Comparison of ENCODE assay signal across 1 cellular context in the genomic region with DNA sequence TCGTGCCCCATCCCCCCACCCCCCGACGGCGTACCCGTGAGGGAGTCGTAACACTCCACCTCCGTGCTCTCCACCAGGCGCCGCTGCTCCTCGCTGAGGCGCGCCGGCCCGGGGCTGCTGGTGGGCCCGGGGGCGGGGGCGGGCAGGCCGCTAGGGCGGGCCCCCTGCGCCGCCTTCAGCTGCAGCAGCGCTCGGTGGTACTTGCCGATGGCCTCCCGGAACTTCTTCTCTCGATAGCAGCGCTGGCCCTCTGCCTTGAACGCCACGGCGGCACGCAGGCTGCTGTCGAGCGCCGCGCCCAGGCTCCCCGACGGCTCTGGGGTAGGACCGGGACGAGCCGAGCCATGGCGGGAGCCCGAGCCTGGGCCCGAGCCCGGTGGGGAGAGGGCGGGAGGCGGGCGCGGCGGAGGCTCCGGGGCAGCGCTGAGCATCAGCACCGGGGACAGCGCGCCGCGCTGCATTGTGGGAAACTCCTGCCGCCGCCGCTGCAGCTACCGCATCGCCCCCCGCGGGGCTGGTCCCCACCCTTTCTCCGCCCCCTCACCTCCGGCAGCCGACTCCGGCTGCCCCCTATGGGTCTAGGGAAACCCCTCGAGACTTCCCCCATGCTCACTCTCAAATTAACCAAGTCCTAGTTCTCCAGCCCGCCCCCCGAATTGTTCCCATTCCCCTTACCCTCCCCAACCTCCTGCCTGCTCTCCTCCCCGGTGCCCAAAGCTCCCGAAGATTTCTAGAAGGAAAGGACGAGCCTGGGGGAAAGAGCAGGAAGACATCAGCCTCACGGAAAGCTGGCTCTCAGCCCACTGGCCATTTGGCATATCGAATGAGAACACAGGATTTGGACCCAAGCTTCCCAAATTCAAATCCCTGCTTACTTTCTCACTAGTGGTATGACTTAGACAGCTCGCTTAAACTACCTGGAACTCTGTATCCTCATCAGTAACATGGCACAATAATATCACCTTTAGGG.
TF ChIP-seq lines count a peak whose summit lies in the region.

Gene TTC9B, minus strand, starts transcription at position 464 of the 970 bp plus-strand sequence. Its CDS starts 3 bp downstream, at position 461.

TF ChIP-seq in HEK293, 187 proteins besides CTCF, POLR2A, EP300 and RAD21 (continued from another document and continues in another):
- TF ChIP-seq ZNF223 (tag by site-specific recombination; IDR thresholded peaks at IDR 0.05) (no peak), ZNF140 (tag by site-specific recombination; IDR thresholded peaks at IDR 0.05) (no peak), ZNF660 (tag by site-specific recombination; IDR thresholded peaks at IDR 0.05) (no peak), SP3 (tag by site-specific recombination; IDR thresholded peaks at IDR 0.05) (peak; percentile 53), ZNF664 (tag by site-specific recombination; IDR thresholded peaks at IDR 0.05) (no peak), AEBP2 (tag by site-specific recombination; IDR thresholded peaks at IDR 0.05; ENCODE audit: borderline replicate concordance) (no peak), ELK4 (IDR thresholded peaks at IDR 0.05; ENCODE audit: borderline replicate concordance, low read depth, low read length) (no peak), ZBTB7A (tag by site-specific recombination; IDR thresholded peaks at IDR 0.05; ENCODE audit: low read depth) (peak; percentile 65; the same call in 1 of the 2 replicates), ZNF501 (tag by site-specific recombination; IDR thresholded peaks at IDR 0.05) (no peak), ZNF48 (tag by site-specific recombination; IDR thresholded peaks at IDR 0.05) (no peak), ZNF596 (tag by site-specific recombination; IDR thresholded peaks at IDR 0.05) (no peak), TSHZ1 (tag by site-specific recombination; IDR thresholded peaks at IDR 0.05; ENCODE audit: borderline replicate concordance) (no peak), ZNF548 (tag by site-specific recombination; IDR thresholded peaks at IDR 0.05) (no peak), SCRT2 (tag by site-specific recombination; IDR thresholded peaks at IDR 0.05) (no peak), ZBTB17 (tag by site-specific recombination; IDR thresholded peaks at IDR 0.05) (no peak), ZNF692 (tag by site-specific recombination; IDR thresholded peaks at IDR 0.05) (peak; percentile 39; the same call in 1 of the 2 replicates), ZNF837 (tag by site-specific recombination; IDR thresholded peaks at IDR 0.05) (no peak), ZNF747 (tag by site-specific recombination; IDR thresholded peaks at IDR 0.05) (no peak), ZNF214 (tag by site-specific recombination; IDR thresholded peaks at IDR 0.05; ENCODE audit: borderline replicate concordance) (no peak), ZNF521 (tag by site-specific recombination; IDR thresholded peaks at IDR 0.05) (no peak), KLF10 (tag by site-specific recombination; IDR thresholded peaks at IDR 0.05) (0 out of 2 replicates have a peak, but pooled peaks have one; percentile 33), ZFP3 (tag by site-specific recombination; IDR thresholded peaks at IDR 0.05; ENCODE audit: low read depth) (no peak), ZNF571 (tag by site-specific recombination; IDR thresholded peaks at IDR 0.05) (no peak), ZNF510 (tag by site-specific recombination; IDR thresholded peaks at IDR 0.05; ENCODE audit: insufficient replicate concordance) (no peak), ZNF610 (tag by site-specific recombination; IDR thresholded peaks at IDR 0.05; ENCODE audit: borderline replicate concordance) (no peak), ZSCAN30 (tag by site-specific recombination; IDR thresholded peaks at IDR 0.05) (no peak), ZNF335 (tag by site-specific recombination; conservative IDR thresholded peaks at IDR 0.05) (no peak), ZNF302 (tag by site-specific recombination; IDR thresholded peaks at IDR 0.05; ENCODE audit: low read depth) (no peak), BCL11B (tag by site-specific recombination; IDR thresholded peaks at IDR 0.05; ENCODE audit: low read depth) (no peak), ZNF10 (tag by site-specific recombination; IDR thresholded peaks at IDR 0.05) (no peak), ZNF707 (tag by site-specific recombination; IDR thresholded peaks at IDR 0.05) (no peak), BCL11A (tag by site-specific recombination; IDR thresholded peaks at IDR 0.05; ENCODE audit: low read depth) (no peak)
- TF ChIP-seq, protein P1, sequence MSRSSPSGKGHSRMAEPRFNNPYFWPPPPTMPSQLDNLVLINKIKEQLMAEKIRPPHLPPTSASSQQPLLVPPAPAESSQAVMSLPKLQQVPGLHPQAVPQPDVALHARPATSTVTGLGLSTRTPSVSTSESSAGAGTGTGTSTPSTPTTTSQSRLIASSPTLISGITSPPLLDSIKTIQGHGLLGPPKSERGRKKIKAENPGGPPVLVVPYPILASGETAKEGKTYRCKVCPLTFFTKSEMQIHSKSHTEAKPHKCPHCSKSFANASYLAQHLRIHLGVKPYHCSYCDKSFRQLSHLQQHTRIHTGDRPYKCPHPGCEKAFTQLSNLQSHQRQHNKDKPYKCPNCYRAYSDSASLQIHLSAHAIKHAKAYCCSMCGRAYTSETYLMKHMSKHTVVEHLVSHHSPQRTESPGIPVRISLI (tag by site-specific recombination; IDR thresholded peaks at IDR 0.05) = no peak
- TF ChIP-seq, protein P2, sequence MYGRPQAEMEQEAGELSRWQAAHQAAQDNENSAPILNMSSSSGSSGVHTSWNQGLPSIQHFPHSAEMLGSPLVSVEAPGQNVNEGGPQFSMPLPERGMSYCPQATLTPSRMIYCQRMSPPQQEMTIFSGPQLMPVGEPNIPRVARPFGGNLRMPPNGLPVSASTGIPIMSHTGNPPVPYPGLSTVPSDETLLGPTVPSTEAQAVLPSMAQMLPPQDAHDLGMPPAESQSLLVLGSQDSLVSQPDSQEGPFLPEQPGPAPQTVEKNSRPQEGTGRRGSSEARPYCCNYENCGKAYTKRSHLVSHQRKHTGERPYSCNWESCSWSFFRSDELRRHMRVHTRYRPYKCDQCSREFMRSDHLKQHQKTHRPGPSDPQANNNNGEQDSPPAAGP (tag by site-specific recombination; IDR thresholded peaks at IDR 0.05) = peak; percentile 30; the same call in 1 of the 2 replicates
- TF ChIP-seq, protein P3, sequence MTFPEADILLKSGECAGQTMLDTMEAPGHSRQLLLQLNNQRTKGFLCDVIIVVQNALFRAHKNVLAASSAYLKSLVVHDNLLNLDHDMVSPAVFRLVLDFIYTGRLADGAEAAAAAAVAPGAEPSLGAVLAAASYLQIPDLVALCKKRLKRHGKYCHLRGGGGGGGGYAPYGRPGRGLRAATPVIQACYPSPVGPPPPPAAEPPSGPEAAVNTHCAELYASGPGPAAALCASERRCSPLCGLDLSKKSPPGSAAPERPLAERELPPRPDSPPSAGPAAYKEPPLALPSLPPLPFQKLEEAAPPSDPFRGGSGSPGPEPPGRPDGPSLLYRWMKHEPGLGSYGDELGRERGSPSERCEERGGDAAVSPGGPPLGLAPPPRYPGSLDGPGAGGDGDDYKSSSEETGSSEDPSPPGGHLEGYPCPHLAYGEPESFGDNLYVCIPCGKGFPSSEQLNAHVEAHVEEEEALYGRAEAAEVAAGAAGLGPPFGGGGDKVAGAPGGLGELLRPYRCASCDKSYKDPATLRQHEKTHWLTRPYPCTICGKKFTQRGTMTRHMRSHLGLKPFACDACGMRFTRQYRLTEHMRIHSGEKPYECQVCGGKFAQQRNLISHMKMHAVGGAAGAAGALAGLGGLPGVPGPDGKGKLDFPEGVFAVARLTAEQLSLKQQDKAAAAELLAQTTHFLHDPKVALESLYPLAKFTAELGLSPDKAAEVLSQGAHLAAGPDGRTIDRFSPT (tag by site-specific recombination; IDR thresholded peaks at IDR 0.05) = no peak
- TF ChIP-seq, protein P4, sequence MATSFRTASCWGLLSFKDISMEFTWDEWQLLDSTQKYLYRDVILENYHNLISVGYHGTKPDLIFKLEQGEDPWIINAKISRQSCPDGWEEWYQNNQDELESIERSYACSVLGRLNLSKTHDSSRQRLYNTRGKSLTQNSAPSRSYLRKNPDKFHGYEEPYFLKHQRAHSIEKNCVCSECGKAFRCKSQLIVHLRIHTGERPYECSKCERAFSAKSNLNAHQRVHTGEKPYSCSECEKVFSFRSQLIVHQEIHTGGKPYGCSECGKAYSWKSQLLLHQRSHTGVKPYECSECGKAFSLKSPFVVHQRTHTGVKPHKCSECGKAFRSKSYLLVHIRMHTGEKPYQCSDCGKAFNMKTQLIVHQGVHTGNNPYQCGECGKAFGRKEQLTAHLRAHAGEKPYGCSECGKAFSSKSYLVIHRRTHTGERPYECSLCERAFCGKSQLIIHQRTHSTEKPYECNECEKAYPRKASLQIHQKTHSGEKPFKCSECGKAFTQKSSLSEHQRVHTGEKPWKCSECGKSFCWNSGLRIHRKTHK (tag by site-specific recombination; IDR thresholded peaks at IDR 0.05) = no peak
- TF ChIP-seq, protein P5, sequence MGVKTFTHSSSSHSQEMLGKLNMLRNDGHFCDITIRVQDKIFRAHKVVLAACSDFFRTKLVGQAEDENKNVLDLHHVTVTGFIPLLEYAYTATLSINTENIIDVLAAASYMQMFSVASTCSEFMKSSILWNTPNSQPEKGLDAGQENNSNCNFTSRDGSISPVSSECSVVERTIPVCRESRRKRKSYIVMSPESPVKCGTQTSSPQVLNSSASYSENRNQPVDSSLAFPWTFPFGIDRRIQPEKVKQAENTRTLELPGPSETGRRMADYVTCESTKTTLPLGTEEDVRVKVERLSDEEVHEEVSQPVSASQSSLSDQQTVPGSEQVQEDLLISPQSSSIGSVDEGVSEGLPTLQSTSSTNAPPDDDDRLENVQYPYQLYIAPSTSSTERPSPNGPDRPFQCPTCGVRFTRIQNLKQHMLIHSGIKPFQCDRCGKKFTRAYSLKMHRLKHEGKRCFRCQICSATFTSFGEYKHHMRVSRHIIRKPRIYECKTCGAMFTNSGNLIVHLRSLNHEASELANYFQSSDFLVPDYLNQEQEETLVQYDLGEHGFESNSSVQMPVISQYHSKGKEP (tag by site-specific recombination; IDR thresholded peaks at IDR 0.05) = peak; percentile 62
- TF ChIP-seq, protein P6, sequence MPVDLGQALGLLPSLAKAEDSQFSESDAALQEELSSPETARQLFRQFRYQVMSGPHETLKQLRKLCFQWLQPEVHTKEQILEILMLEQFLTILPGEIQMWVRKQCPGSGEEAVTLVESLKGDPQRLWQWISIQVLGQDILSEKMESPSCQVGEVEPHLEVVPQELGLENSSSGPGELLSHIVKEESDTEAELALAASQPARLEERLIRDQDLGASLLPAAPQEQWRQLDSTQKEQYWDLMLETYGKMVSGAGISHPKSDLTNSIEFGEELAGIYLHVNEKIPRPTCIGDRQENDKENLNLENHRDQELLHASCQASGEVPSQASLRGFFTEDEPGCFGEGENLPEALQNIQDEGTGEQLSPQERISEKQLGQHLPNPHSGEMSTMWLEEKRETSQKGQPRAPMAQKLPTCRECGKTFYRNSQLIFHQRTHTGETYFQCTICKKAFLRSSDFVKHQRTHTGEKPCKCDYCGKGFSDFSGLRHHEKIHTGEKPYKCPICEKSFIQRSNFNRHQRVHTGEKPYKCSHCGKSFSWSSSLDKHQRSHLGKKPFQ (tag by site-specific recombination; IDR thresholded peaks at IDR 0.05) = no peak
